Comparison of ENCODE assay signal across 25 cellular contexts in the genomic region with DNA sequence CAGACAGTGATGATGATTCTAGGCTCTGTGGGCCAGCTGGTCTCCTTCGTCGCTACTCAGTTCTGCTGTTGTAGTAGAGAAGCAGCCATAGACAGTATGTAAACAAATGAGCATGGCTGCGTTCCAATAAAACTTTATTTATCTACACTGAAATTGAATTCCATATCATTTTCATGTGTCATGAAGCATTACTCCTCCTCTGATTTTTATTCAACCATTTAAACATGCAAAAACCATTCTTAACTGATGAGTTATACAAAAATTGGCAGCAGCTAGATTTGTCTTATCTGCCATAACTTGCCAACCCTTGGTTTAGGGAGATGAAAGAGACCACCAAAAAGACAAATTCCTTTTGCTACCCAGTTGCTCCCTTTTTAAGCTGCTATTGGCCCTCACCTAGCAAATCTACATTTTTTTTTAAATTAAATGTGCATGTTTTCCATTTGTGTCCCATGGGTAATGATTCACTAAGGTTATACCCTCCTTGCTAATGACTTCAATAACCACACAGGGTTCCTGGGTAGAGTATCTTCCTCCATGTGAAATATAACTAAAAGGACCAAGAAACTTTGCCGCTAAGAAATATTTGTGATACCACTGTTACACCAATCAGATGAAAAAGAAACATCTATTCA.
DNase-seq lines count a peak whose midpoint lies in the region; ATAC-seq and TF ChIP-seq lines count a peak whose summit lies in the region.
"Had no signal": no experiment of that assay in that cellular context is flagged by ENCODE, and none has a peak within 500 bp of the region (broad histone marks: within the 10 kb centered on the region; RNA-seq: fewer than 3 reads in every experiment).

No MANE protein-coding gene starts in this region.

- TF ChIP-seq CTCF in AG04450 (IDR thresholded peaks at IDR 0.05; ENCODE audit: low read depth, low read length) (no peak), cardiac fibroblast (IDR thresholded peaks at IDR 0.05; ENCODE audit: low read depth, low read length) (no peak), fibroblast of villous mesenchyme (IDR thresholded peaks at IDR 0.05; ENCODE audit: insufficient read depth, low read depth, low read length) (no peak)

- DNase-seq in AG04450 (ENCODE audit: low read depth, low spot score): peak; percentile 27
- DNase-seq in LHCN-M2 (ENCODE audit: low read depth): peak; percentile 26
- peak; percentile 21 to 82 for DNase-seq in cardiac fibroblast (ENCODE audit: low read depth in 2 of 2)
- DNase-seq in fibroblast of villous mesenchyme (ENCODE audit: low read depth): peak; percentile 2
- no peak for DNase-seq in NCI-H128 (lab: John Stamatoyannopoulos, UW; ENCODE audit: unreplicated experiment)
- no peak for DNase-seq in DMS79 treated with DMSO at 0.1 percent for 48 hours (lab: John Stamatoyannopoulos, UW)
- no peak for DNase-seq in LoVo (ENCODE audit: low spot score)
- DNase-seq: activated CD4-positive, alpha-beta T cell treated with anti-CD3 and anti-CD28 coated beads for 36 hours; activated CD8-positive, alpha-beta memory T cell treated with anti-CD3 and anti-CD28 coated beads for 24 hours; activated naive CD4-positive, alpha-beta T cell treated with anti-CD3 and anti-CD28 coated beads for 36 hours; activated T-cell treated with anti-CD3 and anti-CD28 coated beads, Interleukin-2, amount 50 U/mL, for 4 hours; effector memory CD4-positive, alpha-beta T cell; left lung; natural killer cell; NCI-H1092; NCI-H2029 treated with DMSO at 0.1 percent for 48 hours; pancreas; right lobe of liver; stimulated activated CD8-positive, alpha-beta memory T cell treated with anti-CD3 and anti-CD28 coated beads, Interleukin-4, amount 100 ng/mL, for 48 hours; upper lobe of left lung had no signal

- H3K4me3 ChIP-seq in AG04450 (ENCODE audit: low read depth, low read length) (no peak overlapping the region), cardiac fibroblast (replicated peaks in 1 of 2; ENCODE audit: low read depth in 2 of 2, low read length in 2 of 2) (no peak overlapping the region), fibroblast of villous mesenchyme (ENCODE audit: low read depth, low read length) (no peak overlapping the region)
- H3K4me3 ChIP-seq: BLaER1, left lung, pancreas, right lobe of liver, SJSA1, upper lobe of left lung had no signal

- no peaks in the 10 kb centered on the region for H3K9me3 ChIP-seq in AG04450 (ENCODE audit: control insufficient read depth, insufficient read depth, low read length)
- H3K9me3 ChIP-seq: BLaER1, left lung, pancreas, right lobe of liver, SJSA1, upper lobe of left lung had no signal

- ATAC-seq in HG02571 (IDR thresholded peaks at IDR 0.05; ENCODE audit: unreplicated experiment): no peak
- ATAC-seq: activated CD4-positive, alpha-beta T cell treated with anti-CD3 and anti-CD28 coated beads for 36 hours; activated T-cell treated with anti-CD3 and anti-CD28 coated beads, Interleukin-2, amount 50 U/mL, for 4 hours; left lung; natural killer cell; Panc1; pancreas; right lobe of liver had no signal

- H3K27ac ChIP-seq in AG04450 (ENCODE audit: low read depth, low read length): peak overlapping the region; percentile 42
- H3K27ac ChIP-seq: BLaER1, KMS-11, left lung, pancreas, right lobe of liver, SJSA1, upper lobe of left lung had no signal

- POLR2A ChIA-PET in AG04450 (lab: Yijun Ruan, JAX): no interaction called here

- CTCF ChIA-PET in AG04450 (lab: Charles Lee): no interaction called here

- no peaks in the 10 kb centered on the region for H3K27me3 ChIP-seq in AG04450 (ENCODE audit: control insufficient read depth, insufficient read depth, low read length)
- H3K27me3 ChIP-seq: BLaER1, left lung, pancreas, right lobe of liver, SJSA1, upper lobe of left lung had no signal

Comparison
In these comparisons a context has a peak if more than half of its experiments do, and no peak if none do; other contexts are left out.
1. DNase-seq: peak in AG04450 (single experiment), LHCN-M2 (single experiment), cardiac fibroblast (2 of 2) and fibroblast of villous mesenchyme (single experiment); none in NCI-H128 (single experiment), DMS79 treated with DMSO at 0.1 percent for 48 hours (single experiment) and LoVo (single experiment).